ENCODE assay signal across 8 cellular contexts in the genomic region with DNA sequence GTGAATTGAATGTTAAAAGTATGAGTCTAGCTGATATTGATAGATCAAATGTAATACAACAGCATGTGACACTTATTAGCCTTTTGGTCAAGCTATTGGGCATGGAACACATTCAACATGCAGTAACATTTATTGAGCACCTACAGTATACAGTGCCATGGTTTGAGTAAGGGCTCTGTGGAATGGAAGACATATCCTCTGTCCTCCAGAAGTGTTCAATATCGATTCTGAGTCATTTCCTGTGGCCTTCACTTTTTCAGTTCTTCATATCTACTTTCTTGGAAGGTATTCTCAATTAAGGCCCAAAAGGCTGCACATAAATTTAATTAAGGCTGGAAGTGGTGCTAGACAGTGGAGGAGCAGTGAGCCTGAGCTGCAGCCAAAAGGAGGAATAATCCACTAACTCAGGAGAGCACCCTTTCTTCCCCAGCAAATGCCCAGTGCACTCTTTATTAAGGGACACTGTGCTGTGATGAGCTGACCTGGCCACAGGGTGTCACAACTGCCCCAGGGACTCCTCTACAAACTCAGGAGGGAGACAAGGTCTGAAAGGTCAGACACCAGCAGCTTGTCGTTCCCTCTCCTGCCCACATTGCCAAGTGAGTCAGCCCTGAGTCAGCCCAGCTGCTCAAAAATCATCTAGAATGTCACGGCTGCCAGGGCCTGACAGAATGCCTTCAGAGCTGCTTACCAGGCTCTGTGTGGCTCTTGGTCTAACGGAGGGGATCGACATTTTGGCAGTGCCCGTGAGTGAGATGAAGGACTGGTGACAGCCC.
DNase-seq lines count a peak whose midpoint lies in the region; ATAC-seq, FAIRE-seq and TF ChIP-seq lines count a peak whose summit lies in the region.

No MANE protein-coding gene starts in this region.

- no peaks in the 10 kb centered on the region for H3K9me3 Mint-ChIP-seq in T-cell

- peaks cover 0 to 3% of the 10 kb centered on the region in 2 donors for H3K27me3 Mint-ChIP-seq in T-cell

- no peak overlapping the region for H2AFZ ChIP-seq in hepatocyte

- H3K9me2 ChIP-seq in hepatocyte (replicated peaks; ENCODE audit: insufficient read depth) = no peaks in the 10 kb centered on the region

- H3K27me3 ChIP-seq in adrenal gland (no peaks in the 10 kb centered on the region), hepatocyte (no peaks in the 10 kb centered on the region)

- H3K9me3 ChIP-seq in adrenal gland (replicated peaks in 1 of 3) (no peaks in the 10 kb centered on the region), hepatocyte (ENCODE audit: low read depth) (no peaks in the 10 kb centered on the region)

- POLR2A ChIA-PET in T-cell (lab: Charles Lee) = no interaction called here

- intact Hi-C loops in adrenal gland (cut with DNase I) = no loop called here

- in situ Hi-C loops in Caki2 (cut with HindIII; ENCODE audit: low pct_unique_long_range_greater_than_20kb, low sequenced_read_pairs) = no loop called here

- H3K27ac ChIP-seq in adrenal gland = no peak overlapping the region
- H3K27ac ChIP-seq in hepatocyte = peak overlapping the region; percentile 13

- FAIRE-seq in HTR-8/SVneo (lab: Jason Lieb, UNC) (peak; percentile 93), GM19239 (lab: Jason Lieb, UNC) (no peak), GM12892 (lab: Jason Lieb, UNC) (no peak)

- H3K4me2 ChIP-seq in hepatocyte = no peak overlapping the region

- H3K79me2 ChIP-seq in hepatocyte = no peaks in the 10 kb centered on the region

- peaks cover 27 to 32% (median 32%) of the 10 kb centered on the region in 3 donors for H3K4me1 Mint-ChIP-seq in T-cell

- DNase-seq in Caki2 (ENCODE audit: low read depth) (peak; percentile 87), HTR-8/SVneo (ENCODE audit: insufficient read length, low spot score) (peak; percentile 78), T-cell (peak in 30 of 34 experiments; percentile 2 to 56 (median 16)), adrenal gland (peak; percentile 83 to 94 (median 93)), hepatocyte (ENCODE audit: low spot score) (peak; percentile 86), GM19239 (ENCODE audit: insufficient read length, low spot score) (no peak), GM12892 (ENCODE audit: insufficient read length) (no peak)
- DNase-seq in stimulated activated CD4-positive, alpha-beta T cell treated with anti-CD3 and anti-CD28 coated beads, Interleukin-12 subunit alpha, Interleukin-12 subunit beta, amount 100 ng/mL, for 24 hours (ENCODE audit: low read depth in 2 of 2) = peak; percentile 65 to 81

- 14 to 19% (median 17%) methylated on average over 5 to 6 of the region's 6 CpGs for WGBS in adrenal gland, 4 donors
- 49% methylated on average over 6 of the region's 6 CpGs for WGBS in hepatocyte (ENCODE audit: low lambda C conversion rate, missing lambda C conversion rate)

- TF ChIP-seq CTCF in adrenal gland (IDR thresholded peaks at IDR 0.05) (peak; percentile 35 to 83 (median 75)), hepatocyte (IDR thresholded peaks at IDR 0.05; ENCODE audit: poor library complexity) (peak; percentile 54)

- no peaks in the 10 kb centered on the region for H4K20me1 ChIP-seq in hepatocyte (ENCODE audit: insufficient read depth, poor library complexity, severe bottlenecking)

- CTCF ChIA-PET in T-cell (lab: Charles Lee) = interaction anchor here in 1 of 2 donors (1.5 kb wide), 1 partner anchor 119 kb away, joined by 25 read pairs; no protein-coding TSS in a partner anchor

- no peaks in the 10 kb centered on the region for H3K36me3 ChIP-seq in adrenal gland (replicated peaks in 1 of 2)
- no peaks in the 10 kb centered on the region for H3K36me3 ChIP-seq in hepatocyte (replicated peaks; ENCODE audit: insufficient read depth, low read depth)

- H3K4me3 ChIP-seq in adrenal gland (no peak overlapping the region), hepatocyte (no peak overlapping the region)

- ATAC-seq in T-cell (replicated peaks in 1 of 4) = peak; percentile 45 to 98 (median 94)

- no peaks in the 10 kb centered on the region for H3K36me3 Mint-ChIP-seq in T-cell

- peak overlapping the region; percentile 44 to 60 for H3K27ac Mint-ChIP-seq in T-cell

- TF ChIP-seq POLR2A in adrenal gland (IDR thresholded peaks at IDR 0.05) (no peak), GM12892 (IDR thresholded peaks at IDR 0.05; ENCODE audit: low read depth, low read length) (no peak)

- H3K4me1 ChIP-seq in adrenal gland (replicated peaks in 1 of 2) (peaks cover 0 to 4% of the 10 kb centered on the region in 2 donors), hepatocyte (ENCODE audit: insufficient read depth) (peaks cover 15% of the 10 kb centered on the region)

- no peak overlapping the region for H3K4me3 Mint-ChIP-seq in T-cell

Comparison
In these comparisons a context has a peak if more than half of its experiments do, and no peak if none do; other contexts are left out.
1. DNase-seq: peak in Caki2 (single experiment), HTR-8/SVneo (single experiment), T-cell (30 of 34), adrenal gland (7 of 7), hepatocyte (single experiment) and stimulated activated CD4-positive, alpha-beta T cell treated with anti-CD3 and anti-CD28 coated beads, Interleukin-12 subunit alpha, Interleukin-12 subunit beta, amount 100 ng/mL, for 24 hours (2 of 2); none in GM19239 (single experiment) and GM12892 (single experiment).